ENCODE assay signal across 14 cellular contexts in genomic region chr10:77667426-77668324, GRCh38. TPM values are rescaled to one million over a fixed set of nuclear protein-coding genes. Genes with fewer than 3 reads are reported as not detected.
A peak's percentile ranks its signal among the peaks of the same experiment; 100 is the strongest.
DNase-seq lines count a peak whose midpoint lies in the region; ATAC-seq lines count a peak whose summit lies in the region.
"Had no signal": no experiment of that assay in that cellular context is flagged by ENCODE, and none has a peak within 500 bp of the region (broad histone marks: within the 10 kb centered on the region; RNA-seq: fewer than 3 reads in every experiment).

No MANE protein-coding gene starts in this region.

- H3K27ac Mint-ChIP-seq in naive thymus-derived CD8-positive, alpha-beta T cell, result no peak overlapping the region
- H3K27ac Mint-ChIP-seq: activated naive CD4-positive, alpha-beta T cell treated with anti-CD3 and anti-CD28 coated beads, Interleukin-2, amount 10 ng/mL, durations not matched to agents 7 days and 5 days; dendritic cell treated with granulocyte-macrophage colony-stimulating factor and Interleukin-4, amounts not matched to agents 40 ng/mL and 50 ng/mL, for 4 days; IgD-negative memory B cell had no signal

- H3K4me3 Mint-ChIP-seq in naive thymus-derived CD8-positive, alpha-beta T cell, result no peak overlapping the region
- H3K4me3 Mint-ChIP-seq: activated naive CD4-positive, alpha-beta T cell treated with anti-CD3 and anti-CD28 coated beads, Interleukin-2, amount 10 ng/mL, durations not matched to agents 7 days and 5 days; dendritic cell treated with granulocyte-macrophage colony-stimulating factor and Interleukin-4, amounts not matched to agents 40 ng/mL and 50 ng/mL, for 4 days had no signal

- peaks cover 26 to 60% (median 50%) of the 10 kb centered on the region in 5 donors for H3K27me3 Mint-ChIP-seq in naive thymus-derived CD8-positive, alpha-beta T cell

- peak; percentile 91 for ATAC-seq in GM18907 (IDR thresholded peaks at IDR 0.05; ENCODE audit: unreplicated experiment)
- peak; percentile 75 for ATAC-seq in HG02870 (IDR thresholded peaks at IDR 0.05; ENCODE audit: unreplicated experiment)
- no peak for ATAC-seq in naive thymus-derived CD8-positive, alpha-beta T cell
- ATAC-seq in HG03565 (IDR thresholded peaks at IDR 0.05; ENCODE audit: unreplicated experiment), result no peak
- ATAC-seq: right cardiac atrium had no signal

- H3K36me3 Mint-ChIP-seq in naive thymus-derived CD8-positive, alpha-beta T cell, result no peaks in the 10 kb centered on the region
- H3K36me3 Mint-ChIP-seq: activated naive CD4-positive, alpha-beta T cell treated with anti-CD3 and anti-CD28 coated beads, Interleukin-2, amount 10 ng/mL, durations not matched to agents 7 days and 5 days; IgD-negative memory B cell had no signal

- DNase-seq in COLO668 (lab: John Stamatoyannopoulos, UW; ENCODE audit: unreplicated experiment) (peak; percentile 54), NCI-H2171 (lab: John Stamatoyannopoulos, UW) (peak; percentile 25), ecto neural progenitor cell (ENCODE audit: low spot score) (no peak), SW480 (ENCODE audit: low spot score) (no peak)
- DNase-seq in naive thymus-derived CD8-positive, alpha-beta T cell, result no peak
- DNase-seq: activated CD4-positive, alpha-beta T cell treated with anti-CD3 and anti-CD28 coated beads for 48 hours; activated naive CD4-positive, alpha-beta T cell treated with anti-CD3 and anti-CD28 coated beads, Interleukin-2, amount 10 ng/mL, durations not matched to agents 7 days and 5 days; mesendoderm; right cardiac atrium had no signal

- H3K9me3 Mint-ChIP-seq in naive thymus-derived CD8-positive, alpha-beta T cell, result no peaks in the 10 kb centered on the region
- H3K9me3 Mint-ChIP-seq: activated naive CD4-positive, alpha-beta T cell treated with anti-CD3 and anti-CD28 coated beads, Interleukin-2, amount 10 ng/mL, durations not matched to agents 7 days and 5 days; dendritic cell treated with granulocyte-macrophage colony-stimulating factor and Interleukin-4, amounts not matched to agents 40 ng/mL and 50 ng/mL, for 4 days had no signal

- POLR2A ChIA-PET in naive thymus-derived CD8-positive, alpha-beta T cell (lab: Charles Lee), result no interaction called here

- H3K4me1 Mint-ChIP-seq in naive thymus-derived CD8-positive, alpha-beta T cell, result peaks cover 0 to 3% (median 0%) of the 10 kb centered on the region in 4 donors
- H3K4me1 Mint-ChIP-seq: activated naive CD4-positive, alpha-beta T cell treated with anti-CD3 and anti-CD28 coated beads, Interleukin-2, amount 10 ng/mL, durations not matched to agents 7 days and 5 days had no signal

RNA-seq across cellular contexts. Expression of gene KCNMA1, which starts 30.1 kb away (rescaled TPM):
- total RNA-seq in naive thymus-derived CD8-positive, alpha-beta T cell, result not detected
- not detected for polyA plus RNA-seq in naive thymus-derived CD8-positive, alpha-beta T cell

Comparison
In these comparisons a context has a peak if more than half of its experiments do, and no peak if none do; other contexts are left out.
1. DNase-seq: peak in COLO668 (single experiment) and NCI-H2171 (single experiment); none in naive thymus-derived CD8-positive, alpha-beta T cell (0 of 10), ecto neural progenitor cell (single experiment) and SW480 (single experiment).
2. ATAC-seq: peak in GM18907 (single experiment) and HG02870 (single experiment); none in naive thymus-derived CD8-positive, alpha-beta T cell (0 of 2) and HG03565 (single experiment).